16 cellular contexts compared by ENCODE assay signal in genomic region chr6:43267619-43268347, GRCh38. TPM values are rescaled to one million over a fixed set of nuclear protein-coding genes. Genes with fewer than 3 reads are reported as not detected.
A peak's percentile ranks its signal among the peaks of the same experiment; 100 is the strongest.
DNase-seq lines count a peak whose midpoint lies in the region; ATAC-seq, FAIRE-seq and TF ChIP-seq lines count a peak whose summit lies in the region.
"Had no signal": no experiment of that assay in that cellular context is flagged by ENCODE, and none has a peak within 500 bp of the region (broad histone marks: within the 10 kb centered on the region; RNA-seq: fewer than 3 reads in every experiment).

No MANE protein-coding gene starts in this region.

- no peaks in the 10 kb centered on the region for H3K9me3 Mint-ChIP-seq in progenitor cell of endocrine pancreas (ENCODE audit: low read depth)
- H3K9me3 Mint-ChIP-seq: naive B cell; T-helper 1 cell treated with Interleukin-12 subunit alpha and Interleukin-12 subunit beta and Interleukin-4 antibody, amounts not matched to agents 30 μg/mL and 1 μg/mL, for 36 hours had no signal

- peak overlapping the region; percentile 63 for H3K27ac ChIP-seq in WERI-Rb-1
- peak overlapping the region; percentile 95 for H3K27ac ChIP-seq in right cardiac atrium (ENCODE audit: low read length)

- H3K27me3 ChIP-seq in H7 (ENCODE audit: control insufficient read depth, insufficient read depth, low read length) (peaks cover 35% of the 10 kb centered on the region), WERI-Rb-1 (ENCODE audit: insufficient read depth, low read depth, severe bottlenecking) (no peaks in the 10 kb centered on the region), right cardiac atrium (ENCODE audit: control insufficient read depth, insufficient read depth) (no peaks in the 10 kb centered on the region)

- no peak for TF ChIP-seq CTCF in WERI-Rb-1 (IDR thresholded peaks at IDR 0.05; ENCODE audit: low read depth, low read length)
- TF ChIP-seq CTCF in progenitor cell of endocrine pancreas (IDR thresholded peaks at IDR 0.05; ENCODE audit: unreplicated experiment) = no peak

- H3K36me3 ChIP-seq in H7 (replicated peaks; ENCODE audit: control insufficient read depth, insufficient read depth, low read length) = no peaks in the 10 kb centered on the region
- no peaks in the 10 kb centered on the region for H3K36me3 ChIP-seq in WERI-Rb-1

- H3K4me1 ChIP-seq in right cardiac atrium (ENCODE audit: control insufficient read depth, insufficient read depth, low read length) = peaks cover 13% of the 10 kb centered on the region

- no peaks in the 10 kb centered on the region for H3K36me3 Mint-ChIP-seq in progenitor cell of endocrine pancreas (ENCODE audit: insufficient read depth)
- H3K36me3 Mint-ChIP-seq: naive B cell had no signal

- H3K4me3 ChIP-seq in H7 (ENCODE audit: insufficient read depth, low read depth, low read length) = no peak overlapping the region
- no peak overlapping the region for H3K4me3 ChIP-seq in WERI-Rb-1 (ENCODE audit: low read depth, low read length)
- no peak overlapping the region for H3K4me3 ChIP-seq in right cardiac atrium (ENCODE audit: low read length)
- H3K4me3 ChIP-seq: smooth muscle cell had no signal

- 57% methylated on average over 7 of the region's 7 CpGs for WGBS in right cardiac atrium

- H3K4me1 Mint-ChIP-seq in progenitor cell of endocrine pancreas (ENCODE audit: low read depth) = peaks cover 17% of the 10 kb centered on the region

- peak overlapping the region; percentile 70 for H3K27ac Mint-ChIP-seq in progenitor cell of endocrine pancreas
- H3K27ac Mint-ChIP-seq: T-helper 1 cell treated with Interleukin-12 subunit alpha and Interleukin-12 subunit beta and Interleukin-4 antibody, amounts not matched to agents 30 μg/mL and 1 μg/mL, for 36 hours had no signal

- H3K27me3 Mint-ChIP-seq in progenitor cell of endocrine pancreas = peaks cover 78% of the 10 kb centered on the region

- ATAC-seq in right cardiac atrium (peak; percentile 4 to 12), GM18909 (IDR thresholded peaks at IDR 0.05; ENCODE audit: poor library complexity, unreplicated experiment) (no peak)

- intact Hi-C loops in right cardiac atrium (cut with DNase I) = loop anchor here (5.0 to 10.0 kb wide), 3 partner anchors 60 to 237 kb away; no protein-coding TSS in a partner anchor

- no peaks in the 10 kb centered on the region for H3K9me3 ChIP-seq in WERI-Rb-1 (ENCODE audit: severe bottlenecking)
- no peaks in the 10 kb centered on the region for H3K9me3 ChIP-seq in right cardiac atrium (ENCODE audit: control insufficient read depth, low read length)

- H3K4me3 Mint-ChIP-seq in progenitor cell of endocrine pancreas (ENCODE audit: low read depth) = no peak overlapping the region
- H3K4me3 Mint-ChIP-seq: T-helper 1 cell treated with Interleukin-12 subunit alpha and Interleukin-12 subunit beta and Interleukin-4 antibody, amounts not matched to agents 30 μg/mL and 1 μg/mL, for 36 hours had no signal

- peak; percentile 66 for DNase-seq in H7
- DNase-seq in WERI-Rb-1 = no peak
- DNase-seq in right cardiac atrium = peak in 1 of 3 donors; percentile 60
- DNase-seq in progenitor cell of endocrine pancreas (ENCODE audit: low spot score, unreplicated experiment) = no peak
- no peak for DNase-seq in hypothalamus (lab: John Stamatoyannopoulos, UW)
- no peak for DNase-seq in MV-4-11 (lab: John Stamatoyannopoulos, UW)
- no peak for DNase-seq in urothelium cell line (ENCODE audit: low spot score)
- DNase-seq: activated effector memory CD4-positive, alpha-beta T cell treated with Interleukin-2 at 50 U/mL for 16 hours; naive B cell; NCI-H2171 had no signal

- FAIRE-seq in urothelium cell line (lab: Jason Lieb, UNC) = no peak
- FAIRE-seq: bronchial epithelial cell had no signal

RNA-seq across cellular contexts. Expression of gene TTBK1, which starts 24.5 kb away (rescaled TPM):
- total RNA-seq in H7 (2014; rRNA removed; shearing (Covaris generic)) = not detected in 2 replicates
- total RNA-seq in right cardiac atrium = under 1 TPM; 0.33 to 0.69 (median 0.58) TPM
- polyA plus RNA-seq in right cardiac atrium = 0.29 TPM
- total RNA-seq in progenitor cell of endocrine pancreas = 1.4 and 1.7 TPM in 2 replicates
- total RNA-seq: bronchial epithelial cell, smooth muscle cell had no signal
- polyA plus RNA-seq: smooth muscle cell had no signal

RNA-seq across cellular contexts. Expression of gene SLC22A7, which starts 30.3 kb away (rescaled TPM):
- total RNA-seq in H7 (2014; rRNA removed; shearing (Covaris generic)) = not detected in 2 replicates
- total RNA-seq in right cardiac atrium (not detected), progenitor cell of endocrine pancreas (not detected in 2 replicates)
- polyA plus RNA-seq in right cardiac atrium = not detected
- total RNA-seq: bronchial epithelial cell, epithelial cell of proximal tubule, LHCN-M2, smooth muscle cell had no signal
- polyA plus RNA-seq: smooth muscle cell had no signal

RNA-seq across cellular contexts. Expression of gene DNPH1, which starts 38.5 kb away (rescaled TPM):
- 73.6 and 85.3 TPM in 2 replicates for total RNA-seq in H7 (2014; rRNA removed; shearing (Covaris generic))
- total RNA-seq in right cardiac atrium = 10 to 100 TPM; 25.7 to 43.2 (median 33.8) TPM
- polyA plus RNA-seq in right cardiac atrium = 60.4 TPM
- 33.9 and 39.0 TPM in 2 replicates for total RNA-seq in progenitor cell of endocrine pancreas

RNA-seq across cellular contexts. Expression of gene CRIP3, which starts 40.8 kb away (rescaled TPM):
- total RNA-seq in H7 (2014; rRNA removed; shearing (Covaris generic)) = 20.1 and 28.1 TPM in 2 replicates
- total RNA-seq in right cardiac atrium (1 to 10 TPM; 1.5 to 3.4 (median 2.7) TPM), progenitor cell of endocrine pancreas (2.3 and 2.4 TPM in 2 replicates)
- 2.6 TPM for polyA plus RNA-seq in right cardiac atrium
- total RNA-seq: bronchial epithelial cell, epithelial cell of proximal tubule, LHCN-M2, smooth muscle cell had no signal
- polyA plus RNA-seq: smooth muscle cell had no signal
